Comparison of ENCODE assay signal across 8 cellular contexts in the genomic region with DNA sequence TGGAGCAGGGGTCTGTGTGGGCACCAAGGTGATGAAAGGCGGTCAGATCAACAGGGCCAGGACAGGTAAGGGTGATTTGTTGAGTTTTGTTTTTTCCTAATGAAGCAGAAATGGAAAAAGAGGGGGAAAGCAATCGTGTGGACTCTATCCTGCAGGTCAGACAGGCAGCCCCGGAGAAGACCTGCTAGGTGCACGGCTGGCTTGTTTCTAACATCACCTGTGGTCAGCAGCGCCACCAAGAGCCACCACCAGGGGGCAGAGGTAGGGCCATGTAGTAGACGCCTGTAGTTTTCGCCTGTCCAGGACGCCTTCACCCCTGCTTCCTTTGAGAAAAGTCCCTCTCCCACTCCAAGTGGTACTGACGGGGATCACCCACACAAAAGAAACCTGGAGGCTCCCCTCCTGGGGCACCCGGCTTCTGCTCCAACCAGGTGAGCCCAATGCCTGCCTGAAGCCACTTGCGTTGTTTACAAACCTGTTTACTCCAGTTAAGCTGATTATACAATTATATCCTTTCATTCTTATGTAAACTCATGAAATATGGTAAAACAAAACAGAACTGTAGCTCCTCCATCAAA. TPM values are rescaled to one million over a fixed set of nuclear protein-coding genes. Genes with fewer than 3 reads are reported as not detected.
DNase-seq lines count a peak whose midpoint lies in the region; ATAC-seq and TF ChIP-seq lines count a peak whose summit lies in the region.

No MANE protein-coding gene starts in this region.

- ATAC-seq in DND-41 (ENCODE audit: insufficient read depth, low read depth) = no peak
- peak; percentile 43 to 67 (median 48) for ATAC-seq in natural killer cell
- peak; percentile 71 for ATAC-seq in stimulated activated memory B cell treated with anti-CD40 and anti-IgM and Interleukin-4, amounts not matched to agents 10 μg/mL and 1 μg/mL and 100 μg/mL, for 72 hours
- no peak for ATAC-seq in GM18867 (IDR thresholded peaks at IDR 0.05; ENCODE audit: unreplicated experiment)

- peaks cover 48% of the 10 kb centered on the region for H3K4me1 Mint-ChIP-seq in activated T-cell treated with anti-CD3 and anti-CD28 coated beads, Interleukin-2, amount 50 U/mL, for 24 hours (ENCODE audit: low read depth)
- peaks cover 25 to 38% of the 10 kb centered on the region in 2 donors for H3K4me1 Mint-ChIP-seq in natural killer cell
- H3K4me1 Mint-ChIP-seq in stimulated activated memory B cell treated with anti-CD40 and anti-IgM and Interleukin-4, amounts not matched to agents 10 μg/mL and 1 μg/mL and 100 μg/mL, for 72 hours = peaks cover 39% of the 10 kb centered on the region

- H3K27me3 Mint-ChIP-seq in activated T-cell treated with anti-CD3 and anti-CD28 coated beads, Interleukin-2, amount 50 U/mL, for 24 hours = peaks cover 8% of the 10 kb centered on the region
- H3K27me3 Mint-ChIP-seq in natural killer cell (ENCODE audit: low read depth in 2 of 2) = peaks cover 0 to 8% of the 10 kb centered on the region in 2 donors
- H3K27me3 Mint-ChIP-seq in stimulated activated memory B cell treated with anti-CD40 and anti-IgM and Interleukin-4, amounts not matched to agents 10 μg/mL and 1 μg/mL and 100 μg/mL, for 72 hours = peaks cover 32% of the 10 kb centered on the region

- H3K36me3 Mint-ChIP-seq in activated T-cell treated with anti-CD3 and anti-CD28 coated beads, Interleukin-2, amount 50 U/mL, for 24 hours (ENCODE audit: low read depth) = peaks cover 32% of the 10 kb centered on the region
- no peaks in the 10 kb centered on the region for H3K36me3 Mint-ChIP-seq in natural killer cell
- H3K36me3 Mint-ChIP-seq in stimulated activated memory B cell treated with anti-CD40 and anti-IgM and Interleukin-4, amounts not matched to agents 10 μg/mL and 1 μg/mL and 100 μg/mL, for 72 hours = peaks cover 22% of the 10 kb centered on the region

- peak overlapping the region; percentile 43 for H2AFZ ChIP-seq in DND-41 (ENCODE audit: low read depth, low read length)

- no peak overlapping the region for H3K9ac ChIP-seq in DND-41 (ENCODE audit: low read depth, low read length)

- no peak for TF ChIP-seq EP300 in esophagus muscularis mucosa (IDR thresholded peaks at IDR 0.05)

- no peak overlapping the region for H3K27ac Mint-ChIP-seq in activated T-cell treated with anti-CD3 and anti-CD28 coated beads, Interleukin-2, amount 50 U/mL, for 24 hours
- H3K27ac Mint-ChIP-seq in natural killer cell = peak overlapping the region; percentile 21 to 25
- peak overlapping the region; percentile 39 for H3K27ac Mint-ChIP-seq in stimulated activated memory B cell treated with anti-CD40 and anti-IgM and Interleukin-4, amounts not matched to agents 10 μg/mL and 1 μg/mL and 100 μg/mL, for 72 hours

- no peak for TF ChIP-seq POLR2A in esophagus muscularis mucosa (IDR thresholded peaks at IDR 0.05; ENCODE audit: low read depth)

- H3K36me3 ChIP-seq in DND-41 (ENCODE audit: insufficient read depth, low read length) (peaks cover 27% of the 10 kb centered on the region), esophagus muscularis mucosa (peaks cover 8 to 16% (median 13%) of the 10 kb centered on the region in 4 donors)

- peaks cover 31% of the 10 kb centered on the region for H3K79me2 ChIP-seq in DND-41 (ENCODE audit: insufficient read depth, low read length)

- H3K27ac ChIP-seq in DND-41 (ENCODE audit: low read length) (no peak overlapping the region; the same call in 1 of the 2 replicates), esophagus muscularis mucosa (replicated peaks in 1 of 4) (no peak overlapping the region)

- H3K9me3 ChIP-seq in DND-41 (ENCODE audit: insufficient read depth, low read length, severe bottlenecking) (no peaks in the 10 kb centered on the region), esophagus muscularis mucosa (no peaks in the 10 kb centered on the region)

- DNase-seq in DND-41 (peak; percentile 64), HuH-7 (ENCODE audit: low spot score) (peak; percentile 78), OCI-M1 (lab: John Stamatoyannopoulos, UW) (peak; percentile 89), esophagus muscularis mucosa (ENCODE audit: extremely low spot score) (peak; percentile 97), natural killer cell (peak; percentile 79)
- peak; percentile 90 for DNase-seq in activated T-cell treated with anti-CD3 and anti-CD28 coated beads, Interleukin-2, amount 50 U/mL, for 24 hours

- no peaks in the 10 kb centered on the region for H4K20me1 ChIP-seq in DND-41 (ENCODE audit: insufficient read depth, low read length)

- no peak overlapping the region for H3K4me2 ChIP-seq in DND-41 (ENCODE audit: insufficient read depth, low read length)

- H3K9me3 Mint-ChIP-seq in activated T-cell treated with anti-CD3 and anti-CD28 coated beads, Interleukin-2, amount 50 U/mL, for 24 hours = no peaks in the 10 kb centered on the region
- no peaks in the 10 kb centered on the region for H3K9me3 Mint-ChIP-seq in natural killer cell
- H3K9me3 Mint-ChIP-seq in stimulated activated memory B cell treated with anti-CD40 and anti-IgM and Interleukin-4, amounts not matched to agents 10 μg/mL and 1 μg/mL and 100 μg/mL, for 72 hours = no peaks in the 10 kb centered on the region

- peak; percentile 87 for TF ChIP-seq CTCF in DND-41 (IDR thresholded peaks at IDR 0.05; ENCODE audit: borderline replicate concordance, extremely low read depth, low read length, poor library complexity, severe bottlenecking)
- TF ChIP-seq CTCF in esophagus muscularis mucosa (IDR thresholded peaks at IDR 0.05) = peak; percentile 85 to 92 (median 92)
- peak; percentile 94 for TF ChIP-seq CTCF in natural killer cell (IDR thresholded peaks at IDR 0.05)

- no peak overlapping the region for H3K4me3 ChIP-seq in DND-41 (ENCODE audit: low read depth in 1 of 2, low read length in 2 of 2)
- peak overlapping the region in 1 of 4 donors; percentile 7 for H3K4me3 ChIP-seq in esophagus muscularis mucosa

- no peaks in the 10 kb centered on the region for H3K27me3 ChIP-seq in DND-41 (ENCODE audit: insufficient read depth, low read length, poor library complexity)
- H3K27me3 ChIP-seq in esophagus muscularis mucosa = peaks cover 0 to 29% (median 0%) of the 10 kb centered on the region in 4 donors

- H3K4me1 ChIP-seq in DND-41 (ENCODE audit: insufficient read depth, low read length) (peaks cover 61% of the 10 kb centered on the region), esophagus muscularis mucosa (peaks cover 26 to 51% (median 42%) of the 10 kb centered on the region in 4 donors)

- intact Hi-C loops in esophagus muscularis mucosa (cut with DNase I) (loop anchor here (1.0 kb wide), 1 partner anchor 161 kb away; no protein-coding TSS in a partner anchor), natural killer cell (cut with micrococcal nuclease) (loop anchor here (1.0 to 10.0 kb wide), 2 partner anchors 161 to 408 kb away; no protein-coding TSS in a partner anchor)

- WGBS in esophagus muscularis mucosa = 17% methylated on average over 11 of the region's 11 CpGs

- H3K4me3 Mint-ChIP-seq in activated T-cell treated with anti-CD3 and anti-CD28 coated beads, Interleukin-2, amount 50 U/mL, for 24 hours = no peak overlapping the region
- peak overlapping the region; percentile 31 for H3K4me3 Mint-ChIP-seq in natural killer cell
- H3K4me3 Mint-ChIP-seq in stimulated activated memory B cell treated with anti-CD40 and anti-IgM and Interleukin-4, amounts not matched to agents 10 μg/mL and 1 μg/mL and 100 μg/mL, for 72 hours = no peak overlapping the region

RNA-seq across cellular contexts. Expression of a gene that starts 54.2 kb away (rescaled TPM):
- total RNA-seq in esophagus muscularis mucosa (10 to 100 TPM; 40.7 to 96.4 (median 64.4) TPM), natural killer cell (100 to 1,000 TPM; 129 to 160 (median 129) TPM)

Comparison
In these comparisons a context has a peak if more than half of its experiments do, and no peak if none do; other contexts are left out.
1. ATAC-seq: peak in natural killer cell (3 of 3) and stimulated activated memory B cell treated with anti-CD40 and anti-IgM and Interleukin-4, amounts not matched to agents 10 μg/mL and 1 μg/mL and 100 μg/mL, for 72 hours (single experiment); none in DND-41 (single experiment) and GM18867 (single experiment).
2. Peak in every context shown above with its lines, with median percentiles within 50 percentile points of each other: DNase-seq and CTCF ChIP-seq.